In the genomic region with DNA sequence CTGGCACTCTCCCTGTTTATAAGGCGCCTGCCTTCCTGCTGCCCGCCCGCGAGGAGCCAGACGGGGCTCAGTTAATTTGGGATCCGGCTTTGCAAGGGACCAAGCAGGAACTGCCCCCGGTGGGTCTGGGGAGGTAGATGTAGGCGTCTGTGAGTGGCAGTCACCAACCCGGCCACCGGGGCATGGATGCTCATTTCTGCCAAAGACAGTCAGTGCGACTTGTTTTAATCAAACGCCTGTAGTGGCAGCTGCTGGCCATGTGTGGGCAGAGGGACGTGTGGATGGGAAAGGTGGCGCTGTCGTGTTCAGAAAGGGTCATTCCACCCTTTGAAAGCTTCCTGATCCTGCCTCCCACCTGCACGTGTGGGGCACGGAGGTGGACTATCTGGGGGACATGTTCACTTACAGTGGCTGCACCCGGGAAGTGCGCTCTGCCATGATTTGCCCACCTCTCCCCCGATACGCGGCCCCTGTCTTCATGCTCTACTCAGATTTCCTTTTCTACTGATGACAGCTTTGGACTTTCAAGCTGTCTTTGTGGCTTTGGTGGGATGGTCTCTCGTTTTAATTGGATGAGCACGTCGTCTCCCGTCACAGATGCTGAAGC, we compare ENCODE assay signal across 8 cellular contexts.
DNase-seq lines count a peak whose midpoint lies in the region; ATAC-seq and TF ChIP-seq lines count a peak whose summit lies in the region.

No MANE protein-coding gene starts in this region.

- H3K27ac Mint-ChIP-seq in activated CD4-positive, alpha-beta T cell treated with anti-CD3 and anti-CD28 coated beads for 36 hours = no peak overlapping the region

- peaks cover 46% of the 10 kb centered on the region for H3K27me3 Mint-ChIP-seq in activated CD4-positive, alpha-beta T cell treated with anti-CD3 and anti-CD28 coated beads for 36 hours

- H3K4me1 ChIP-seq in psoas muscle (peaks cover 68% of the 10 kb centered on the region), vagina (peaks cover 57% of the 10 kb centered on the region)

- TF ChIP-seq CTCF in psoas muscle (IDR thresholded peaks at IDR 0.05) (peak; percentile 46), vagina (IDR thresholded peaks at IDR 0.05) (no peak)

- POLR2A ChIA-PET in activated CD4-positive, alpha-beta T cell treated with anti-CD3 and anti-CD28 coated beads for 36 hours (lab: Charles Lee) = no interaction called here

- H3K27me3 ChIP-seq in psoas muscle (ENCODE audit: insufficient read depth in 3 of 3, low read length in 2 of 3) (no peaks in the 10 kb centered on the region), vagina (no peaks in the 10 kb centered on the region)

- no peaks in the 10 kb centered on the region for H3K36me3 Mint-ChIP-seq in activated CD4-positive, alpha-beta T cell treated with anti-CD3 and anti-CD28 coated beads for 36 hours (ENCODE audit: low read depth)

- intact Hi-C loops in activated CD4-positive, alpha-beta T cell treated with anti-CD3 and anti-CD28 coated beads for 36 hours (cut with DNase I, micrococcal nuclease) = no loop called here
- intact Hi-C loops in psoas muscle (cut with DNase I) (loop anchor here (2.0 to 5.0 kb wide), 3 partner anchors 40 to 58 kb away; no protein-coding TSS in a partner anchor), vagina (cut with DNase I) (no loop called here)

- H3K27ac ChIP-seq in psoas muscle (peak overlapping the region; percentile 79), vagina (no peak overlapping the region)

- H3K36me3 ChIP-seq in psoas muscle (ENCODE audit: insufficient read depth in 1 of 2, low read depth in 1 of 2) (peaks cover 0 to 3% of the 10 kb centered on the region in 2 donors), vagina (no peaks in the 10 kb centered on the region)

- WGBS in psoas muscle, 3 donors = 18 to 28% (median 23%) methylated on average over 26 of the region's 26 CpGs

- H3K9me3 ChIP-seq in psoas muscle (no peaks in the 10 kb centered on the region), vagina (no peaks in the 10 kb centered on the region)

- peak; percentile 16 for DNase-seq in activated CD4-positive, alpha-beta T cell treated with anti-CD3 and anti-CD28 coated beads for 36 hours
- no peak for DNase-seq in activated CD4-positive, alpha-beta T cell treated with anti-CD3 and anti-CD28 coated beads for 1 hour
- DNase-seq in RKO (ENCODE audit: low spot score) = peak; percentile 83
- peak; percentile 51 for DNase-seq in fibroblast of gingiva (ENCODE audit: low read depth)
- DNase-seq in psoas muscle = peak in 1 of 2 donors; percentile 81
- no peak for DNase-seq in kidney glomerular epithelial cell (lab: John Stamatoyannopoulos, UW)
- no peak for DNase-seq in vagina (ENCODE audit: extremely low spot score in 2 of 2)

- no peak for ATAC-seq in activated CD4-positive, alpha-beta T cell treated with anti-CD3 and anti-CD28 coated beads for 36 hours
- ATAC-seq in psoas muscle (peak; percentile 45 to 67 (median 52)), HG03565 (IDR thresholded peaks at IDR 0.05; ENCODE audit: unreplicated experiment) (no peak)

- TF ChIP-seq POLR2A in vagina (IDR thresholded peaks at IDR 0.05) = no peak

- H3K9me3 Mint-ChIP-seq in activated CD4-positive, alpha-beta T cell treated with anti-CD3 and anti-CD28 coated beads for 36 hours (ENCODE audit: low read depth) = no peaks in the 10 kb centered on the region

- CTCF ChIA-PET in activated CD4-positive, alpha-beta T cell treated with anti-CD3 and anti-CD28 coated beads for 36 hours (lab: Charles Lee) = no interaction called here

- H3K4me3 ChIP-seq in psoas muscle = peak overlapping the region; percentile 77
- peak overlapping the region in 1 of 2 donors; percentile 21 for H3K4me3 ChIP-seq in vagina

- H3K4me1 Mint-ChIP-seq in activated CD4-positive, alpha-beta T cell treated with anti-CD3 and anti-CD28 coated beads for 36 hours = peaks cover 3% of the 10 kb centered on the region

- H3K4me3 Mint-ChIP-seq in activated CD4-positive, alpha-beta T cell treated with anti-CD3 and anti-CD28 coated beads for 36 hours = no peak overlapping the region

Comparison
In these comparisons a context has a peak if more than half of its experiments do, and no peak if none do; other contexts are left out.
1. DNase-seq: peak in activated CD4-positive, alpha-beta T cell treated with anti-CD3 and anti-CD28 coated beads for 36 hours (single experiment), RKO (single experiment) and fibroblast of gingiva (single experiment); none in activated CD4-positive, alpha-beta T cell treated with anti-CD3 and anti-CD28 coated beads for 1 hour (single experiment), kidney glomerular epithelial cell (single experiment) and vagina (0 of 2).
2. ATAC-seq: peak in psoas muscle (4 of 4); none in activated CD4-positive, alpha-beta T cell treated with anti-CD3 and anti-CD28 coated beads for 36 hours (single experiment) and HG03565 (single experiment).
3. intact Hi-C loops: an anchor here in psoas muscle (2.0 to 5.0 kb wide); none called in activated CD4-positive, alpha-beta T cell treated with anti-CD3 and anti-CD28 coated beads for 36 hours and vagina.